In the genomic region with DNA sequence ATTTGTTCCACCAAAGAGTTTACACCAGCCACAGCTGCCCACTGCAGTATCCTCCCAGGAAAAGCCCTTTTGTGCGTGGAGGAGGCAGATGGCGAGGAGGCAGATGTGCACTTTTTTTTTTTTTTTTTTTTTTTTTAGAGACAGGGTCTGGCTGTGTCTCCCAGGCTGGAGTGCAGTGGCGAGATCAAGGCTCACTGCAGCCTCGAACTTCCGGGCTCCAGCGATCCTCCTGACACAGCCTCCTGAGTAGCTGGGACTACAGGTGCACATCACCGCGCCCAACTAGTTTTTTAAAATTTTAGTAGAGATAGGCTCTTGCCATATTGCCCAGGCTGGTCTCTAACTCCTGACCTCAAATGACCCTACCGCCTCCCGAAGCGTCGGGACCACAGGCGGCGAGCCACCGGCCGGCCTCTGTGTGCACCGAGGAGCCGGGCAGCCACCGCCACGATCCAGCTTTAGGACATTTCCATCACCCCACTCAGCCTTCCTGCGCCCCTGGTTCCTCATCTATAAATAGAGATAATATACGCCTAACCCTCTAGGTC, we compare ENCODE assay signal across 8 cellular contexts. TPM values are rescaled to one million over a fixed set of nuclear protein-coding genes. Genes with fewer than 3 reads are reported as not detected.
DNase-seq lines count a peak whose midpoint lies in the region; ATAC-seq and TF ChIP-seq lines count a peak whose summit lies in the region.

No MANE protein-coding gene starts in this region.

- no peak overlapping the region for H3K27ac ChIP-seq in neural progenitor cell

- H3K4me3 ChIP-seq in NB4 (ENCODE audit: low read depth, low read length) (peak overlapping the region; percentile 62), neural progenitor cell (peak overlapping the region; percentile 78)

- TF ChIP-seq CTCF in NB4 (IDR thresholded peaks at IDR 0.05; ENCODE audit: low read depth, low read length), result no peak
- TF ChIP-seq CTCF in neural progenitor cell (IDR thresholded peaks at IDR 0.05), result no peak
- TF ChIP-seq CTCF in GM20000 (IDR thresholded peaks at IDR 0.05; ENCODE audit: extremely low read depth, missing control alignments), result no peak

- H3K9me3 Mint-ChIP-seq in effector memory CD8-positive, alpha-beta T cell, result no peaks in the 10 kb centered on the region
- H3K9me3 Mint-ChIP-seq in neural progenitor cell, result peaks cover 3% of the 10 kb centered on the region

- peaks cover 38% of the 10 kb centered on the region for H3K27me3 ChIP-seq in neural progenitor cell

- H3K4me1 Mint-ChIP-seq in effector memory CD8-positive, alpha-beta T cell (ENCODE audit: low read depth in 2 of 2), result peaks cover 9 to 27% of the 10 kb centered on the region in 2 donors
- H3K4me1 Mint-ChIP-seq in neural progenitor cell, result peaks cover 16% of the 10 kb centered on the region

- H3K36me3 ChIP-seq in ES-I3 (ENCODE audit: insufficient read depth, low read length), result peaks cover 8% of the 10 kb centered on the region; the same call in 1 of the 2 replicates
- no peaks in the 10 kb centered on the region for H3K36me3 ChIP-seq in neural progenitor cell

- no peak for TF ChIP-seq POLR2A in NB4 (IDR thresholded peaks at IDR 0.05; ENCODE audit: extremely low read depth, insufficient read length)

- H3K9ac ChIP-seq in ES-I3 (ENCODE audit: low read depth, low read length) (peak overlapping the region; percentile 71; the same call in 1 of the 2 replicates), neural progenitor cell (no peak overlapping the region)

- H3K4me2 ChIP-seq in neural progenitor cell, result peak overlapping the region; percentile 82

- DNase-seq in NB4 (ENCODE audit: low read depth) (no peak), neural progenitor cell (ENCODE audit: low spot score) (no peak), ureter (ENCODE audit: low spot score) (no peak), NCI-H2107 treated with DMSO at 0.1 percent for 48 hours (lab: John Stamatoyannopoulos, UW; ENCODE audit: unreplicated experiment) (no peak), GM20000 (ENCODE audit: low spot score) (no peak)
- DNase-seq in effector memory CD8-positive, alpha-beta T cell, result no peak

- H3F3A ChIP-seq in neural progenitor cell (ENCODE audit: low read depth), result no peaks in the 10 kb centered on the region

- H3K79me2 ChIP-seq in neural progenitor cell (ENCODE audit: low read depth), result peaks cover 26% of the 10 kb centered on the region

- H3K27me3 Mint-ChIP-seq in effector memory CD8-positive, alpha-beta T cell, result peaks cover 8 to 11% of the 10 kb centered on the region in 2 donors
- peaks cover 5% of the 10 kb centered on the region for H3K27me3 Mint-ChIP-seq in neural progenitor cell (ENCODE audit: insufficient read depth, low read depth)

- peak overlapping the region; percentile 82 to 93 for H3K4me3 Mint-ChIP-seq in effector memory CD8-positive, alpha-beta T cell
- peak overlapping the region; percentile 92 for H3K4me3 Mint-ChIP-seq in neural progenitor cell

- no peaks in the 10 kb centered on the region for H3K36me3 Mint-ChIP-seq in effector memory CD8-positive, alpha-beta T cell (ENCODE audit: insufficient read depth)
- H3K36me3 Mint-ChIP-seq in neural progenitor cell, result peaks cover 12% of the 10 kb centered on the region

- no peaks in the 10 kb centered on the region for H3K9me3 ChIP-seq in ES-I3 (ENCODE audit: control insufficient read depth, insufficient read depth, low read length)
- no peaks in the 10 kb centered on the region for H3K9me3 ChIP-seq in neural progenitor cell (ENCODE audit: low read depth)

- H2AFZ ChIP-seq in neural progenitor cell (replicated peaks), result peak overlapping the region; percentile 89

- peaks cover 17% of the 10 kb centered on the region for H4K20me1 ChIP-seq in neural progenitor cell (ENCODE audit: low read depth)

- peak; percentile 25 for ATAC-seq in GM21825 (IDR thresholded peaks at IDR 0.05; ENCODE audit: unreplicated experiment)
- no peak for ATAC-seq in effector memory CD8-positive, alpha-beta T cell (replicated peaks)

- H3K27ac Mint-ChIP-seq in effector memory CD8-positive, alpha-beta T cell, result peak overlapping the region; percentile 19 to 79
- no peak overlapping the region for H3K27ac Mint-ChIP-seq in neural progenitor cell

- H3K4me1 ChIP-seq in ES-I3 (ENCODE audit: insufficient read depth, low read length) (no peaks in the 10 kb centered on the region), neural progenitor cell (no peaks in the 10 kb centered on the region)

RNA-seq across cellular contexts. Expression of a gene that starts 0.6 kb away (rescaled TPM):
- total RNA-seq in neural progenitor cell (ENCODE audit: low replicate concordance) (78.5 and 88.9 TPM in 2 replicates), ureter (71.8 TPM)
